Comparison of ENCODE assay signal across 21 cellular contexts in genomic region chr10:117362313-117362712, GRCh38. TPM values are rescaled to one million over a fixed set of nuclear protein-coding genes. Genes with fewer than 3 reads are reported as not detected.
DNase-seq lines count a peak whose midpoint lies in the region; ATAC-seq, FAIRE-seq and TF ChIP-seq lines count a peak whose summit lies in the region.
"Had no signal": no experiment of that assay in that cellular context is flagged by ENCODE, and none has a peak within 500 bp of the region (broad histone marks: within the 10 kb centered on the region; RNA-seq: fewer than 3 reads in every experiment).

No MANE protein-coding gene starts in this region.

- TF ChIP-seq POLR2A in IMR-90 (IDR thresholded peaks at IDR 0.05; ENCODE audit: low read depth, low read length) = no peak

- H3K4me3 ChIP-seq in A673 (ENCODE audit: low read depth, low read length, poor library complexity, severe bottlenecking) (no peak overlapping the region), IMR-90 (ENCODE audit: insufficient read depth, low read depth, low read length) (no peak overlapping the region), astrocyte of the spinal cord (ENCODE audit: low read depth, low read length) (no peak overlapping the region)
- H3K4me3 ChIP-seq: cardiac muscle cell, heart right ventricle, psoas muscle, tibial nerve had no signal

- no peak overlapping the region for H2AFZ ChIP-seq in IMR-90 (replicated peaks; ENCODE audit: low read length, poor library complexity)

- H3K14ac ChIP-seq in IMR-90 (replicated peaks; ENCODE audit: low read depth, low read length) = no peak overlapping the region

- peaks cover 34% of the 10 kb centered on the region for H4K20me1 ChIP-seq in IMR-90 (ENCODE audit: insufficient read depth, low read length)

- no peak overlapping the region for H3K56ac ChIP-seq in IMR-90 (ENCODE audit: extremely low read depth, insufficient read depth, low read length)

- dilution Hi-C loops in IMR-90 (cut with HindIII; ENCODE audit: low sequenced_read_pairs, unreplicated experiment) = no loop called here

- H2BK5ac ChIP-seq in IMR-90 (ENCODE audit: low read depth, low read length, poor library complexity, severe bottlenecking) = no peak overlapping the region

- H3K27me3 ChIP-seq in A673 (replicated peaks; ENCODE audit: insufficient read depth, low read depth, low read length, poor library complexity) (no peaks in the 10 kb centered on the region), IMR-90 (ENCODE audit: control insufficient read depth, insufficient read depth, low read length) (no peaks in the 10 kb centered on the region)
- H3K27me3 ChIP-seq: cardiac muscle cell, heart right ventricle, tibial nerve had no signal

- H3K4ac ChIP-seq in IMR-90 (ENCODE audit: low read depth, low read length) = no peak overlapping the region

- H2BK120ac ChIP-seq in IMR-90 (ENCODE audit: low read depth, low read length) = no peak overlapping the region

- CTCF ChIA-PET in A673 (lab: Charles Lee) (no interaction called here), IMR-90 (lab: Yijun Ruan, JAX) (no interaction called here)

- H2BK20ac ChIP-seq in IMR-90 (ENCODE audit: low read depth, low read length) = no peak overlapping the region

- no peak overlapping the region for H3K4me2 ChIP-seq in IMR-90 (ENCODE audit: low read depth, low read length)

- TF ChIP-seq RAD21 in IMR-90 (IDR thresholded peaks at IDR 0.05; ENCODE audit: low read length) = no peak

- peaks cover 30% of the 10 kb centered on the region for H3K4me1 ChIP-seq in A673 (ENCODE audit: insufficient read depth, low read length, poor library complexity, severe bottlenecking)
- no peaks in the 10 kb centered on the region; the same call in none of the 2 replicates for H3K4me1 ChIP-seq in IMR-90 (ENCODE audit: control insufficient read depth, insufficient read depth, low read length)
- H3K4me1 ChIP-seq: psoas muscle had no signal

- H3K36me3 Mint-ChIP-seq in activated naive CD4-positive, alpha-beta T cell treated with anti-CD3 and anti-CD28 coated beads, Interleukin-2, amount 50 U/mL, for 72 hours = no peaks in the 10 kb centered on the region
- H3K36me3 Mint-ChIP-seq: natural killer cell treated with Interleukin-12 subunit alpha and Interleukin-12 subunit beta and Interleukin-15 and Interleukin-18, amount 100 ng/mL, for 72 hours; stimulated activated memory B cell treated with anti-CD40 and anti-IgM and Interleukin-4, amounts not matched to agents 10 μg/mL and 1 μg/mL and 100 μg/mL, for 72 hours had no signal

- H3K27ac ChIP-seq in A673 (ENCODE audit: low read depth, low read length, poor library complexity, severe bottlenecking) = no peak overlapping the region
- no peak overlapping the region for H3K27ac ChIP-seq in IMR-90 (ENCODE audit: insufficient read depth, low read length)
- H3K27ac ChIP-seq: cardiac muscle cell, heart right ventricle, psoas muscle, tibial nerve had no signal

- no peak overlapping the region for H3K27ac Mint-ChIP-seq in activated naive CD4-positive, alpha-beta T cell treated with anti-CD3 and anti-CD28 coated beads, Interleukin-2, amount 50 U/mL, for 72 hours
- H3K27ac Mint-ChIP-seq: activated CD8-positive, alpha-beta T cell treated with anti-CD3 and anti-CD28 coated beads for 36 hours; activated naive CD4-positive, alpha-beta T cell treated with anti-CD3 and anti-CD28 coated beads, Interleukin-2, amount 50 U/mL, for 24 hours; CD4-positive, alpha-beta T cell; natural killer cell treated with Interleukin-12 subunit alpha and Interleukin-12 subunit beta and Interleukin-15 and Interleukin-18, amount 100 ng/mL, for 72 hours; stimulated activated memory B cell treated with anti-CD40 and anti-IgM and Interleukin-4, amounts not matched to agents 10 μg/mL and 1 μg/mL and 100 μg/mL, for 72 hours; T-helper 1 cell treated with Interleukin-12 subunit alpha and Interleukin-12 subunit beta and Interleukin-4 antibody, amounts not matched to agents 30 μg/mL and 1 μg/mL, for 36 hours had no signal

- H3K9me1 ChIP-seq in IMR-90 (ENCODE audit: insufficient read depth, low read length) = peaks cover 5% of the 10 kb centered on the region

- in situ Hi-C loops in IMR-90 (cut with MboI; ENCODE audit: low sequenced_read_pairs) = no loop called here
- in situ Hi-C loops in astrocyte of the spinal cord (cut with HindIII; ENCODE audit: low sequenced_read_pairs) = no loop called here

- H3K23ac ChIP-seq in IMR-90 (ENCODE audit: low read depth, low read length) = no peak overlapping the region

- peak; percentile 64 for FAIRE-seq in islet of Langerhans (lab: Jason Lieb, UNC)

- no peak overlapping the region for H3K18ac ChIP-seq in IMR-90 (ENCODE audit: low read depth, low read length)

- BruUV-seq in A673 (replicated peaks; lab: Mats Ljungman, UMichigan) (no TSS peak), IMR-90 (replicated peaks; lab: Mats Ljungman, UMichigan) (no TSS peak)

- H3K9me3 Mint-ChIP-seq in activated naive CD4-positive, alpha-beta T cell treated with anti-CD3 and anti-CD28 coated beads, Interleukin-2, amount 50 U/mL, for 72 hours = no peaks in the 10 kb centered on the region
- H3K9me3 Mint-ChIP-seq: activated CD8-positive, alpha-beta T cell treated with anti-CD3 and anti-CD28 coated beads for 36 hours; activated naive CD4-positive, alpha-beta T cell treated with anti-CD3 and anti-CD28 coated beads, Interleukin-2, amount 50 U/mL, for 24 hours; activated T-cell treated with anti-CD3 and anti-CD28 coated beads, Interleukin-2, amount 50 U/mL, for 4 hours; CD4-positive, alpha-beta T cell; natural killer cell treated with Interleukin-12 subunit alpha and Interleukin-12 subunit beta and Interleukin-15 and Interleukin-18, amount 100 ng/mL, for 72 hours; stimulated activated memory B cell treated with anti-CD40 and anti-IgM and Interleukin-4, amounts not matched to agents 10 μg/mL and 1 μg/mL and 100 μg/mL, for 72 hours; T-helper 1 cell treated with Interleukin-12 subunit alpha and Interleukin-12 subunit beta and Interleukin-4 antibody, amounts not matched to agents 30 μg/mL and 1 μg/mL, for 36 hours had no signal

- peaks cover 11 to 56% of the 10 kb centered on the region in 2 experiments for H3K79me1 ChIP-seq in IMR-90 (ENCODE audit: low read depth in 1 of 2, low read length in 2 of 2)

- TF ChIP-seq CTCF in A673 (conservative IDR thresholded peaks at IDR 0.05; ENCODE audit: low read depth, low read length) = no peak
- TF ChIP-seq CTCF in IMR-90 (conservative IDR thresholded peaks at IDR 0.05; ENCODE audit: low read depth, low read length) = no peak
- TF ChIP-seq CTCF in astrocyte of the spinal cord (IDR thresholded peaks at IDR 0.05; ENCODE audit: low read depth, low read length) = no peak

- H3K9me3 ChIP-seq in A673 (ENCODE audit: low read depth, low read length, poor library complexity, severe bottlenecking) (no peaks in the 10 kb centered on the region), IMR-90 (ENCODE audit: control insufficient read depth, insufficient read depth, low read length) (no peaks in the 10 kb centered on the region)
- H3K9me3 ChIP-seq: heart right ventricle, psoas muscle, tibial nerve had no signal

- DNase-seq in A673 (ENCODE audit: low spot score) = peak; percentile 15
- DNase-seq in IMR-90 = peak; percentile 32
- peak; percentile 30 for DNase-seq in astrocyte of the spinal cord (ENCODE audit: low read depth, low spot score)
- no peak for DNase-seq in left cardiac atrium
- DNase-seq in activated naive CD4-positive, alpha-beta T cell treated with anti-CD3 and anti-CD28 coated beads, Interleukin-2, amount 50 U/mL, for 72 hours (ENCODE audit: low spot score in 2 of 2) = no peak
- no peak for DNase-seq in SW 1271 (lab: John Stamatoyannopoulos, UW)
- DNase-seq: activated CD8-positive, alpha-beta T cell treated with anti-CD3 and anti-CD28 coated beads for 36 hours; activated T-cell treated with anti-CD3 and anti-CD28 coated beads, Interleukin-2, amount 50 U/mL, for 4 hours; CD4-positive, alpha-beta T cell; heart right ventricle; mesendoderm; NCI-H146; psoas muscle had no signal

- POLR2A ChIA-PET in A673 (lab: Charles Lee; ENCODE audit: low non-redundant PET) (no interaction called here), IMR-90 (lab: Charles Lee; ENCODE audit: unreplicated experiment) (no interaction called here)

- H3K36me3 ChIP-seq in A673 (ENCODE audit: insufficient read depth, low read length, poor library complexity, severe bottlenecking) = no peaks in the 10 kb centered on the region
- H3K36me3 ChIP-seq in IMR-90 (ENCODE audit: control insufficient read depth, insufficient read depth, low read length) = no peaks in the 10 kb centered on the region
- H3K36me3 ChIP-seq: cardiac muscle cell, heart right ventricle, tibial nerve had no signal

- no peak overlapping the region for H4K91ac ChIP-seq in IMR-90 (ENCODE audit: insufficient read depth, low read depth, low read length)

- H3K9ac ChIP-seq in IMR-90 (ENCODE audit: low read depth, low read length) = no peak overlapping the region

- no peak overlapping the region for H2AK5ac ChIP-seq in IMR-90 (ENCODE audit: low read depth, low read length)

- intact Hi-C loops in A673 (cut with micrococcal nuclease; ENCODE audit: unreplicated experiment) = no loop called here
- intact Hi-C loops in IMR-90 (cut with micrococcal nuclease) = no loop called here
- intact Hi-C loops in left cardiac atrium (cut with DNase I) = no loop called here

- ATAC-seq in IMR-90 (ENCODE audit: low read depth) = no peak
- ATAC-seq in HG02642 (IDR thresholded peaks at IDR 0.05; ENCODE audit: poor library complexity, unreplicated experiment) = no peak
- no peak for ATAC-seq in left cardiac atrium
- ATAC-seq in activated naive CD4-positive, alpha-beta T cell treated with anti-CD3 and anti-CD28 coated beads, Interleukin-2, amount 50 U/mL, for 72 hours = no peak
- ATAC-seq: heart right ventricle; psoas muscle; stimulated activated memory B cell treated with anti-CD40 and anti-IgM and Interleukin-4, amounts not matched to agents 10 μg/mL and 1 μg/mL and 100 μg/mL, for 72 hours had no signal

- H4K8ac ChIP-seq in IMR-90 (ENCODE audit: low read depth in 2 of 2, low read length in 2 of 2) = no peak overlapping the region

- H2AK9ac ChIP-seq in IMR-90 (replicated peaks; ENCODE audit: low read depth, low read length, poor library complexity) = no peak overlapping the region

- no peak overlapping the region for H2BK15ac ChIP-seq in IMR-90 (ENCODE audit: low read depth, low read length)

- no peak overlapping the region for H4K5ac ChIP-seq in IMR-90 (ENCODE audit: low read depth, low read length)

TF ChIP-seq in IMR-90, 13 proteins besides CTCF, POLR2A, EP300 and RAD21 (continues in another document):
- no peak for TF ChIP-seq FOS (IDR thresholded peaks at IDR 0.05; ENCODE audit: low read depth, low read length)
- no peak for TF ChIP-seq RFX5 (IDR thresholded peaks at IDR 0.05; ENCODE audit: low read depth, low read length)
- TF ChIP-seq CEBPB (IDR thresholded peaks at IDR 0.05; ENCODE audit: low read depth, low read length) = no peak
- TF ChIP-seq MAFK (IDR thresholded peaks at IDR 0.05; ENCODE audit: low read depth, low read length) = no peak

RNA-seq across cellular contexts. Expression of gene PDZD8, which starts 12.9 kb away (rescaled TPM):
- total RNA-seq in A673 (2021) = 28.7 and 29.5 TPM in 2 replicates
- 20.4 and 22.5 TPM in 2 replicates for total RNA-seq in IMR-90 (2012; rRNA removed)
- 11.3 and 11.7 TPM in 2 replicates for polyA plus RNA-seq in IMR-90 (2012; rRNA removed)
- 1.9 and 3.0 TPM in 2 replicates for polyA plus RNA-seq in IMR-90 (2012; cell fraction: cytosol; rRNA removed)
- 0.95 and 4.9 TPM in 2 replicates for polyA plus RNA-seq in IMR-90 (2012; cell fraction: nucleus; rRNA removed; ENCODE audit: low replicate concordance)
- total RNA-seq in left cardiac atrium = 10 to 100 TPM; 22.2 to 28.5 TPM
- 10 to 100 TPM; 13.1 to 16.6 TPM for total RNA-seq in activated naive CD4-positive, alpha-beta T cell treated with anti-CD3 and anti-CD28 coated beads, Interleukin-2, amount 50 U/mL, for 72 hours

Comparison
In these comparisons a context has a peak if more than half of its experiments do, and no peak if none do; other contexts are left out.
1. DNase-seq: peak in A673 (single experiment), IMR-90 (single experiment) and astrocyte of the spinal cord (single experiment); none in left cardiac atrium (single experiment), activated naive CD4-positive, alpha-beta T cell treated with anti-CD3 and anti-CD28 coated beads, Interleukin-2, amount 50 U/mL, for 72 hours (0 of 2) and SW 1271 (0 of 2).